Comparison of ENCODE assay signal across 23 cellular contexts in the genomic region with DNA sequence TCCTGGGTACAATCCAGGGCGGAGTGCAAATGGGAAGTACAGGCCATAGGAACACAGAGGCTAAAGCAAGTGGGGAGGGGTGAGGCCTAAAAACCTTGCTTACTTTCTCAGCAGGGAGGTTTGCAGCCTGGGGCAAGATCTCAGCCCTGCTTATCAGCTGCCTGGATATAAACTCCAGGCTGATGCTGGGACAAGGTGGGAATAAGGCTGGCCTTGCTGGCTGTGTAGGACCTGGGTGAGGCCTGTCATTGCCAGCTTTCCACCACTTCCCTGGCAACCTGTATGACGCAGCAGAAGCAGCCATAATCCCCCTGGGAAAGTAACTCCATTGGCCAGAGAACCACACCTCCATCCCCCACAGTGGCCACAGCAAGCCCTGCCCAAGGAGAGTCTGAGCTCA.
"Had no signal": no experiment of that assay in that cellular context is flagged by ENCODE, and none has a peak within 500 bp of the region (broad histone marks: within the 10 kb centered on the region; RNA-seq: fewer than 3 reads in every experiment).

No MANE protein-coding gene starts in this region.

- FAIRE-seq: colon had no signal

- ATAC-seq: activated CD4-positive, CD25-positive, alpha-beta regulatory T cell treated with anti-CD3 and anti-CD28 coated beads, Interleukin-2, amount 50 U/mL, for 24 hours; activated T-cell treated with anti-CD3 and anti-CD28 coated beads, Interleukin-2, amount 50 U/mL, for 72 hours; gastrocnemius medialis; left ventricle myocardium superior; stimulated activated naive B cell treated with anti-CD40 and anti-IgM and Interleukin-4, amounts not matched to agents 10 μg/mL and 1 μg/mL and 100 μg/mL, for 72 hours had no signal

- H3K27ac ChIP-seq: breast epithelium, esophagus squamous epithelium, gastrocnemius medialis, sigmoid colon, vagina had no signal

- H3K27me3 ChIP-seq: breast epithelium, esophagus squamous epithelium, gastrocnemius medialis, sigmoid colon, vagina had no signal

- H3K4me2 ChIP-seq: smooth muscle cell had no signal

- DNase-seq: activated CD4-positive, alpha-beta memory T cell treated with anti-CD3 and anti-CD28 coated beads, Interleukin-2, amount 10 ng/mL, durations not matched to agents 7 days and 5 days; activated CD4-positive, alpha-beta T cell treated with anti-CD3 and anti-CD28 coated beads, Interleukin-2, amount 10 ng/mL, durations not matched to agents 24 days and 14 days; activated effector memory CD4-positive, alpha-beta T cell treated with Interleukin-2 at 50 U/mL for 16 hours; activated naive CD4-positive, alpha-beta T cell treated with anti-CD3 and anti-CD28 coated beads for 36 hours; activated naive CD8-positive, alpha-beta T cell treated with anti-CD3 and anti-CD28 coated beads, Interleukin-2, amount 10 ng/mL, durations not matched to agents 7 days and 5 days; activated T-cell treated with anti-CD3 and anti-CD28 coated beads, Interleukin-2, amount 50 U/mL, for 72 hours; amniotic stem cell; esophagus squamous epithelium; gastrocnemius medialis; hippocampal formation; left ventricle myocardium superior; nephron progenitor cell; sigmoid colon; stimulated activated CD4-positive, alpha-beta T cell treated with anti-CD3 and anti-CD28 coated beads, Interleukin-15, amount 100 ng/mL, for 24 hours; stimulated activated CD8-positive, alpha-beta memory T cell treated with anti-CD3 and anti-CD28 coated beads, Interleukin-4, amount 100 ng/mL, for 48 hours; stimulated activated naive B cell treated with anti-CD40 and anti-IgM and Interleukin-4, amounts not matched to agents 10 μg/mL and 1 μg/mL and 100 μg/mL, for 72 hours had no signal

- H3K4me1 Mint-ChIP-seq: activated CD4-positive, alpha-beta memory T cell treated with anti-CD3 and anti-CD28 coated beads, Interleukin-2, amount 10 ng/mL, durations not matched to agents 7 days and 5 days; activated CD4-positive, alpha-beta T cell treated with anti-CD3 and anti-CD28 coated beads, Interleukin-2, amount 10 ng/mL, durations not matched to agents 24 days and 14 days; activated naive CD8-positive, alpha-beta T cell treated with anti-CD3 and anti-CD28 coated beads, Interleukin-2, amount 10 ng/mL, durations not matched to agents 7 days and 5 days; central memory CD8-positive, alpha-beta T cell; nephron progenitor cell; stimulated activated naive B cell treated with anti-CD40 and anti-IgM and Interleukin-4, amounts not matched to agents 10 μg/mL and 1 μg/mL and 100 μg/mL, for 72 hours had no signal

- H3K9me3 ChIP-seq: breast epithelium, gastrocnemius medialis, vagina had no signal

- H3K36me3 ChIP-seq: breast epithelium, esophagus squamous epithelium, gastrocnemius medialis, sigmoid colon, vagina had no signal

- H3K4me3 Mint-ChIP-seq: activated CD4-positive, alpha-beta memory T cell treated with anti-CD3 and anti-CD28 coated beads, Interleukin-2, amount 10 ng/mL, durations not matched to agents 7 days and 5 days; activated CD4-positive, alpha-beta T cell treated with anti-CD3 and anti-CD28 coated beads, Interleukin-2, amount 10 ng/mL, durations not matched to agents 24 days and 14 days; activated naive CD4-positive, alpha-beta T cell treated with anti-CD3 and anti-CD28 coated beads for 36 hours; activated naive CD8-positive, alpha-beta T cell treated with anti-CD3 and anti-CD28 coated beads, Interleukin-2, amount 10 ng/mL, durations not matched to agents 7 days and 5 days; activated T-cell treated with anti-CD3 and anti-CD28 coated beads, Interleukin-2, amount 50 U/mL, for 72 hours; central memory CD8-positive, alpha-beta T cell; nephron progenitor cell; stimulated activated naive B cell treated with anti-CD40 and anti-IgM and Interleukin-4, amounts not matched to agents 10 μg/mL and 1 μg/mL and 100 μg/mL, for 72 hours; type B pancreatic cell had no signal

- H3K36me3 Mint-ChIP-seq: activated naive CD8-positive, alpha-beta T cell treated with anti-CD3 and anti-CD28 coated beads, Interleukin-2, amount 10 ng/mL, durations not matched to agents 7 days and 5 days; stimulated activated naive B cell treated with anti-CD40 and anti-IgM and Interleukin-4, amounts not matched to agents 10 μg/mL and 1 μg/mL and 100 μg/mL, for 72 hours; type B pancreatic cell had no signal

- H3K27me3 Mint-ChIP-seq: activated CD4-positive, alpha-beta memory T cell treated with anti-CD3 and anti-CD28 coated beads, Interleukin-2, amount 10 ng/mL, durations not matched to agents 7 days and 5 days; activated CD4-positive, alpha-beta T cell treated with anti-CD3 and anti-CD28 coated beads, Interleukin-2, amount 10 ng/mL, durations not matched to agents 24 days and 14 days; activated naive CD8-positive, alpha-beta T cell treated with anti-CD3 and anti-CD28 coated beads, Interleukin-2, amount 10 ng/mL, durations not matched to agents 7 days and 5 days; central memory CD8-positive, alpha-beta T cell; stimulated activated naive B cell treated with anti-CD40 and anti-IgM and Interleukin-4, amounts not matched to agents 10 μg/mL and 1 μg/mL and 100 μg/mL, for 72 hours; type B pancreatic cell had no signal

- H3K27ac Mint-ChIP-seq: activated CD4-positive, alpha-beta memory T cell treated with anti-CD3 and anti-CD28 coated beads, Interleukin-2, amount 10 ng/mL, durations not matched to agents 7 days and 5 days; activated CD4-positive, alpha-beta T cell treated with anti-CD3 and anti-CD28 coated beads, Interleukin-2, amount 10 ng/mL, durations not matched to agents 24 days and 14 days; activated naive CD4-positive, alpha-beta T cell treated with anti-CD3 and anti-CD28 coated beads for 36 hours; activated naive CD8-positive, alpha-beta T cell treated with anti-CD3 and anti-CD28 coated beads, Interleukin-2, amount 10 ng/mL, durations not matched to agents 7 days and 5 days; activated T-cell treated with anti-CD3 and anti-CD28 coated beads, Interleukin-2, amount 50 U/mL, for 72 hours; nephron progenitor cell; stimulated activated naive B cell treated with anti-CD40 and anti-IgM and Interleukin-4, amounts not matched to agents 10 μg/mL and 1 μg/mL and 100 μg/mL, for 72 hours; type B pancreatic cell had no signal

- H3K4me1 ChIP-seq: breast epithelium, esophagus squamous epithelium, gastrocnemius medialis, sigmoid colon, vagina had no signal

- H3K4me3 ChIP-seq: breast epithelium, esophagus squamous epithelium, gastrocnemius medialis, sigmoid colon, smooth muscle cell, vagina had no signal
